ENCODE assay signal across 26 cellular contexts in genomic region chr2:68594041-68594440, GRCh38. TPM values are rescaled to one million over a fixed set of nuclear protein-coding genes. Genes with fewer than 3 reads are reported as not detected.
DNase-seq lines count a peak whose midpoint lies in the region; ATAC-seq, FAIRE-seq and TF ChIP-seq lines count a peak whose summit lies in the region.
"Had no signal": no experiment of that assay in that cellular context is flagged by ENCODE, and none has a peak within 500 bp of the region (broad histone marks: within the 10 kb centered on the region; RNA-seq: fewer than 3 reads in every experiment).

No MANE protein-coding gene starts in this region.

- intact Hi-C loops in GM12878 (cut with micrococcal nuclease; ENCODE audit: unreplicated experiment), result no loop called here

- no TSS peak for BruUV-seq in GM12878 (replicated peaks; lab: Mats Ljungman, UMichigan)

- H3K27ac ChIP-seq in 22Rv1 (peak overlapping the region; percentile 66), GM12878 (ENCODE audit: control insufficient read depth, insufficient read depth) (no peak overlapping the region), small intestine (ENCODE audit: low read depth in 1 of 2, low read length in 1 of 2) (no peak overlapping the region)
- H3K27ac ChIP-seq: neutrophil, prostate gland, upper lobe of right lung had no signal

- DNase-seq in GM12891 (ENCODE audit: insufficient read length, low spot score) (no peak), NB4 (ENCODE audit: low read depth) (peak; percentile 37), GM12878 (ENCODE audit: low read depth, low spot score) (no peak), small intestine (no peak), NCI-H146 (lab: John Stamatoyannopoulos, UW) (no peak)
- no peak for DNase-seq in activated CD4-positive, alpha-beta T cell treated with anti-CD3 and anti-CD28 coated beads, Interleukin-2, amount 50 U/mL, for 4 hours
- DNase-seq: activated CD4-positive, alpha-beta T cell treated with anti-CD3 and anti-CD28 coated beads for 36 hours; activated CD8-positive, alpha-beta memory T cell treated with anti-CD3 and anti-CD28 coated beads for 24 hours; activated T-cell treated with anti-CD3 and anti-CD28 coated beads, Interleukin-2, amount 50 U/mL, for 24 hours; C1 segment of cervical spinal cord; heart left ventricle; left colon; mesendoderm; NCI-H187 treated with DMSO at 0.1 percent for 48 hours; T-cell; upper lobe of right lung had no signal

- H2AFZ ChIP-seq in GM12878 (ENCODE audit: control insufficient read depth, low read depth, low read length), result peak overlapping the region; percentile 39; the same call in 1 of the 2 replicates

- H3K4me2 ChIP-seq in GM12878 (ENCODE audit: control insufficient read depth, insufficient read depth), result no peak overlapping the region

- H3K36me3 ChIP-seq in GM12878 (ENCODE audit: control insufficient read depth in 2 of 2, insufficient read depth in 2 of 2, low read length in 1 of 2) (no peaks in the 10 kb centered on the region), small intestine (ENCODE audit: control insufficient read depth in 2 of 2, insufficient read depth in 2 of 2, low read length in 2 of 2) (no peaks in the 10 kb centered on the region)
- H3K36me3 ChIP-seq: heart left ventricle, neutrophil, prostate gland, upper lobe of right lung had no signal

- H3K9ac ChIP-seq in GM12878 (ENCODE audit: control insufficient read depth, insufficient read depth, low read length), result no peak overlapping the region

- H4K20me1 ChIP-seq in GM12878 (ENCODE audit: control insufficient read depth, insufficient read depth), result no peaks in the 10 kb centered on the region

- CTCF ChIA-PET in GM12878 (lab: Yijun Ruan, JAX), result interaction anchor here (1.0 to 8.0 kb wide), 7 partner anchors 8 to 130 kb away, joined by 3 to 149 read pairs (median 16); partner anchors contain the start of genes APLF and FBXO48

- no peak for TF ChIP-seq EP300 in GM12878 (IDR thresholded peaks at IDR 0.05; ENCODE audit: borderline replicate concordance in 1 of 2, control insufficient read depth in 1 of 2, low read depth in 2 of 2, low read length in 2 of 2)

- TF ChIP-seq RAD21 in GM12878 (IDR thresholded peaks at IDR 0.05; ENCODE audit: insufficient read depth, low read depth, low read length), result no peak

- no peaks in the 10 kb centered on the region for H3K27me3 ChIP-seq in GM12878 (replicated peaks in 1 of 2; ENCODE audit: control insufficient read depth in 2 of 2, insufficient read depth in 2 of 2, low read length in 1 of 2)
- H3K27me3 ChIP-seq in small intestine (ENCODE audit: control insufficient read depth in 2 of 2, insufficient read depth in 2 of 2, low read length in 2 of 2), result no peaks in the 10 kb centered on the region
- H3K27me3 ChIP-seq: heart left ventricle, neutrophil, upper lobe of right lung had no signal

- H3K4me1 ChIP-seq in GM12878 (ENCODE audit: control insufficient read depth, insufficient read depth, low read length) (no peaks in the 10 kb centered on the region; the same call in 1 of the 2 replicates), small intestine (ENCODE audit: control insufficient read depth in 2 of 2, insufficient read depth in 1 of 2, low read depth in 1 of 2, low read length in 1 of 2) (no peaks in the 10 kb centered on the region)
- H3K4me1 ChIP-seq: prostate gland had no signal

- RAD21 ChIA-PET in GM12878 (lab: Charles Lee; ENCODE audit: unreplicated experiment), result interaction anchor here (1.6 to 3.3 kb wide), 2 partner anchors 128 to 130 kb away, joined by 12 to 29 read pairs; partner anchors contain the start of gene FBXO48

- TF ChIP-seq POLR2A in GM12891 (IDR thresholded peaks at IDR 0.05; ENCODE audit: low read depth, low read length), result no peak
- no peak for TF ChIP-seq POLR2A in NB4 (IDR thresholded peaks at IDR 0.05; ENCODE audit: extremely low read depth, insufficient read length)
- no peak for TF ChIP-seq POLR2A in GM12878 (IDR thresholded peaks at IDR 0.05; ENCODE audit: low read depth, low read length)

- SMC1A ChIA-PET in GM12878 (lab: Charles Lee; ENCODE audit: uncharacterized antibody, unreplicated experiment), result interaction anchor here (2.1 to 3.8 kb wide), 2 partner anchors 106 to 129 kb away, joined by 16 to 55 read pairs; partner anchors contain the start of genes APLF and FBXO48

- H3K79me2 ChIP-seq in GM12878 (ENCODE audit: control insufficient read depth, insufficient read depth, low read length), result no peaks in the 10 kb centered on the region

- ATAC-seq in GM12878, result no peak
- no peak for ATAC-seq in GM21737 (IDR thresholded peaks at IDR 0.05; ENCODE audit: unreplicated experiment)
- ATAC-seq: activated CD4-positive, alpha-beta T cell treated with anti-CD3 and anti-CD28 coated beads for 36 hours; HCT116; left colon; T-cell; upper lobe of right lung had no signal

- H3K4me3 ChIP-seq in NB4 (ENCODE audit: low read depth, low read length) (no peak overlapping the region), GM12878 (no peak overlapping the region), small intestine (ENCODE audit: low read depth in 1 of 2, low read length in 2 of 2) (no peak overlapping the region)
- H3K4me3 ChIP-seq: prostate gland, upper lobe of right lung had no signal

- POLR2A ChIA-PET in GM12878 (lab: Charles Lee), result no interaction called here

- FAIRE-seq in GM12891 (lab: Jason Lieb, UNC), result peak; percentile 13
- FAIRE-seq in GM12878 (lab: Jason Lieb, UNC), result no peak
- FAIRE-seq in small intestine (lab: Jason Lieb, UNC), result no peak
- FAIRE-seq: TTC549 had no signal

- WGBS in GM12878 (ENCODE audit: insufficient coverage, insufficient replicate concordance, low lambda C conversion rate, missing lambda C conversion rate), result 40% methylated on average over 1 of the region's 1 CpG
- 79 to 97% (median 82%) methylated on average over 1 of the region's 1 CpG for WGBS in small intestine, 3 donors

- no peak for TF ChIP-seq CTCF in 22Rv1 (IDR thresholded peaks at IDR 0.05)
- TF ChIP-seq CTCF in NB4 (IDR thresholded peaks at IDR 0.05; ENCODE audit: low read depth, low read length), result no peak
- TF ChIP-seq CTCF in GM12878 (IDR thresholded peaks at IDR 0.05 in 2 of 3, conservative IDR thresholded peaks at IDR 0.05 in 1 of 3; ENCODE audit: control insufficient read depth in 2 of 3, extremely low read depth in 1 of 3, insufficient read depth in 1 of 3, low read depth in 3 of 3, low read length in 3 of 3), result no peak

- H3K9me3 ChIP-seq in GM12878 (replicated peaks; ENCODE audit: control insufficient read depth, insufficient read depth, low read length), result no peaks in the 10 kb centered on the region
- no peaks in the 10 kb centered on the region for H3K9me3 ChIP-seq in small intestine (ENCODE audit: control insufficient read depth, low read depth)
- H3K9me3 ChIP-seq: heart left ventricle, neutrophil, prostate gland, upper lobe of right lung had no signal

- in situ Hi-C loops in GM12878 (cut with MboI), result no loop called here

TF ChIP-seq in GM12891, 5 proteins besides CTCF, POLR2A, EP300 and RAD21:
- TF ChIP-seq PAX5 (IDR thresholded peaks at IDR 0.05; ENCODE audit: insufficient read depth, low read length, severe bottlenecking), result no peak
- TF ChIP-seq SPI1 (IDR thresholded peaks at IDR 0.05; ENCODE audit: low read depth, low read length), result no peak
- no peak for TF ChIP-seq TAF1 (IDR thresholded peaks at IDR 0.05; ENCODE audit: low read depth, low read length)
- TF ChIP-seq POLR2AphosphoS5 (IDR thresholded peaks at IDR 0.05; ENCODE audit: low read depth, low read length), result no peak
- TF ChIP-seq POU2F2 (IDR thresholded peaks at IDR 0.05; ENCODE audit: low read depth, low read length), result no peak

TF ChIP-seq in GM12878, 131 proteins besides CTCF, POLR2A, EP300 and RAD21:
- TF ChIP-seq RB1 (IDR thresholded peaks at IDR 0.05; ENCODE audit: borderline replicate concordance), result no peak
- TF ChIP-seq NBN (IDR thresholded peaks at IDR 0.05), result no peak
- TF ChIP-seq MTA3 (IDR thresholded peaks at IDR 0.05; ENCODE audit: borderline replicate concordance, low read length), result no peak
- no peak for TF ChIP-seq FOXM1 (IDR thresholded peaks at IDR 0.05; ENCODE audit: low read depth, low read length)
- TF ChIP-seq RUNX3 (IDR thresholded peaks at IDR 0.05; ENCODE audit: low read length), result no peak
- TF ChIP-seq ZZZ3 (IDR thresholded peaks at IDR 0.05; ENCODE audit: control insufficient read depth, insufficient read length, low read depth), result no peak
- no peak for TF ChIP-seq STAT3 (IDR thresholded peaks at IDR 0.05; ENCODE audit: low read depth, low read length)
- TF ChIP-seq CHD1 (IDR thresholded peaks at IDR 0.05; ENCODE audit: low read depth, low read length), result no peak

RNA-seq across cellular contexts. Expression of gene PROKR1, which starts 49.3 kb away (rescaled TPM):
- polyA plus RNA-seq in GM12891 (2012; ENCODE audit: low read depth, missing spikeins), result not detected
- total RNA-seq in GM12878 (2013; cell fraction: nucleolus; rRNA removed), result not detected in 2 replicates
- not detected in 2 replicates for total RNA-seq in GM12878 (2014; rRNA removed)
- not detected in 2 replicates for total RNA-seq in GM12878 (2014; rRNA removed; fragmentation: Illumina TruSeq; extraction: Trizol)
- not detected in 2 replicates for total RNA-seq in GM12878 (2021)
- not detected for polyA plus RNA-seq in GM12878 (2011; ENCODE audit: low read depth)
- polyA plus RNA-seq in GM12878 (2011; rRNA removed), result 0.01 TPM in 1 of 2 replicates, not detected in the other
- not detected in 2 replicates for polyA plus RNA-seq in GM12878 (2011; cell fraction: cytosol; rRNA removed)
- polyA plus RNA-seq in GM12878 (2011; cell fraction: nucleus; rRNA removed), result 0.03 TPM in 1 of 2 replicates, not detected in the other
- not detected in 2 replicates for polyA plus RNA-seq in GM12878 (2012)
- 0.01 TPM in 1 of 2 replicates, not detected in the other for polyA plus RNA-seq in GM12878 (2014; fragmentation: Illumina TruSeq; extraction: Trizol)
- polyA plus RNA-seq in GM12878 (2014; fragmentation: Nextera tagmentation; extraction: Ambion mirVana), result under 1 TPM in 1 of 2 experiments, not detected in 1; 0.02 TPM
- not detected in 2 replicates for polyA plus RNA-seq in GM12878 (2014; rRNA removed)
- not detected for polyA plus RNA-seq in GM12878 (2016; fragmentation: Nextera tagmentation; extraction: Ambion mirVana)
- polyA minus RNA-seq in GM12878 (2011; rRNA and poly(A)+ RNA removed), result not detected in 2 replicates
- not detected in 2 replicates for polyA minus RNA-seq in GM12878 (2011; cell fraction: cytosol; rRNA and poly(A)+ RNA removed)
- polyA minus RNA-seq in GM12878 (2011; cell fraction: nucleus; rRNA and poly(A)+ RNA removed), result not detected in 2 replicates
- under 1 TPM in 1 of 3 donors, not detected in 2; 0.13 TPM for polyA plus RNA-seq in small intestine
- total RNA-seq: activated CD4-positive, alpha-beta T cell treated with anti-CD3 and anti-CD28 coated beads for 36 hours; Calu3; chondrocyte; epithelial cell of proximal tubule; heart left ventricle; myocyte; T-cell; upper lobe of right lung had no signal
